Comparison of ENCODE assay signal across 1 cellular context in the genomic region with DNA sequence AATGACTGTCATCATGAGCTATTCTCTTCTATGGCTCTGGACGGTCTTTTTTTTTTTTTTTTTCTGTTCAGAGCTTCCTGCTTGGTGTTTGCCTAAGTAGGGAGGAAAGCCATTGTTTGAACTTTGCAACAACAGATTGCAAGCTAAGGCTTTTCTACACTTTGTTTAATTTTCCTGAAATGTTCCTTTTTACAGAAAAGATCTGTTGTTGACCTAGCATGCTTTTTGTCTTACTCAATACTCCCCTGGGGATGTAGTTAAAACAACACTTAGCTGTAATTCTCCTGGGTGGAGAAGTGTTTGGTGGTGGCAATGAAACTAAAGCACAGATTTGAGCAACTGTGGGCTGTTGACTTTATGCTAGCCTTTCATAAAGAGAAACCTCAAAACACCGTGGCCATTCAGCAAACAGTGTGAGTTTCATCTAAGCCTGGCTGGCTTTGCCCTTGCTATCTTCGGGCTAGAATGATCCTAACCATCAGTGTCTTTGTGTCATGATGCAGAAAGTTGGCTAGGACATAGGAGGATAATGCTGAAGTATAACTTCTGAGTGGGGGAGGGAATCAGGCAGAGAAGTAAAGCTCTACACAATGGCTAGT.
A peak's percentile ranks its signal among the peaks of the same experiment; 100 is the strongest.
TF ChIP-seq lines count a peak whose summit lies in the region.

No MANE protein-coding gene starts in this region.

TF ChIP-seq in HepG2, 621 proteins besides CTCF, POLR2A, EP300 and RAD21 (continued from another document and continues in another):
- TF ChIP-seq, protein P1, sequence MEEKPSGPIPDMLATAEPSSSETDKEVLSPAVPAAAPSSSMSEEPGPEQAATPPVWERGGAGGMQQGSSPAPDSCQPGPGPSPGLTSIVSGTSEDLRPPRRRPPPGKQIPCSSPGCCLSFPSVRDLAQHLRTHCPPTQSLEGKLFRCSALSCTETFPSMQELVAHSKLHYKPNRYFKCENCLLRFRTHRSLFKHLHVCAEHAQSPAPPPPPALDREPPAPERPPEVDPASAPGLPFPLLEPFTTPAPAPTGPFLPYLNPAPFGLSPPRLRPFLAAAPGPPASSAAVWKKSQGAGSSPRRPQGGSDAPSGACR (CRISPR knock-in tag; IDR thresholded peaks at IDR 0.05) = no peak
- TF ChIP-seq ZNF3 (CRISPR knock-in tag; IDR thresholded peaks at IDR 0.05) (no peak), ZNF101 (CRISPR knock-in tag; IDR thresholded peaks at IDR 0.05; ENCODE audit: borderline replicate concordance, low read depth) (no peak), ZNF614 (CRISPR knock-in tag; IDR thresholded peaks at IDR 0.05; ENCODE audit: borderline replicate concordance) (peak; percentile 62; the same call in 1 of the 2 replicates), ELF3 (CRISPR knock-in tag; IDR thresholded peaks at IDR 0.05) (peak; percentile 89), MATR3 (CRISPR knock-in tag; IDR thresholded peaks at IDR 0.05) (no peak), ZNF337 (CRISPR knock-in tag; IDR thresholded peaks at IDR 0.05; ENCODE audit: borderline replicate concordance, low read depth) (no peak), FOSL1 (CRISPR knock-in tag; IDR thresholded peaks at IDR 0.05; ENCODE audit: borderline replicate concordance) (no peak), FOXA1 (IDR thresholded peaks at IDR 0.05) (peak; percentile 63; the same call in 1 of the 2 replicates), FOXA1 (CRISPR knock-in tag; IDR thresholded peaks at IDR 0.05) (peak; percentile 78), KDM2A (CRISPR knock-in tag; IDR thresholded peaks at IDR 0.05; ENCODE audit: borderline replicate concordance, low read depth) (no peak), NR3C1 (CRISPR knock-in tag; IDR thresholded peaks at IDR 0.05) (no peak), MEIS2 (CRISPR knock-in tag; IDR thresholded peaks at IDR 0.05) (no peak), MAFF (IDR thresholded peaks at IDR 0.05; ENCODE audit: low read depth, low read length) (peak; percentile 92), CBFB (CRISPR knock-in tag; IDR thresholded peaks at IDR 0.05) (0 out of 2 replicates have a peak, but pooled peaks have one; percentile 27), GABPA (IDR thresholded peaks at IDR 0.05; ENCODE audit: low read depth, low read length) (no peak), GABPA (CRISPR knock-in tag; IDR thresholded peaks at IDR 0.05; ENCODE audit: low read depth) (peak; percentile 51), KDM1A (CRISPR knock-in tag; IDR thresholded peaks at IDR 0.05) (peak; percentile 64; the same call in 1 of the 2 replicates), IRF2 (CRISPR knock-in tag; IDR thresholded peaks at IDR 0.05) (0 out of 2 replicates have a peak, but pooled peaks have one; percentile 45), MED8 (CRISPR knock-in tag; IDR thresholded peaks at IDR 0.05; ENCODE audit: insufficient replicate concordance) (no peak), SIX1 (CRISPR knock-in tag; IDR thresholded peaks at IDR 0.05; ENCODE audit: borderline replicate concordance) (0 out of 2 replicates have a peak, but pooled peaks have one; percentile 50), ZNF121 (CRISPR knock-in tag; IDR thresholded peaks at IDR 0.05) (no peak), HDAC2 (CRISPR knock-in tag; IDR thresholded peaks at IDR 0.05) (peak; percentile 74; the same call in 1 of the 2 replicates), ISL2 (CRISPR knock-in tag; IDR thresholded peaks at IDR 0.05) (peak; percentile 55; the same call in 1 of the 2 replicates), RORA (CRISPR knock-in tag; IDR thresholded peaks at IDR 0.05) (no peak), REPIN1 (CRISPR knock-in tag; IDR thresholded peaks at IDR 0.05; ENCODE audit: borderline replicate concordance, low read depth) (0 out of 2 replicates have a peak, but pooled peaks have one; percentile 31), SP2 (CRISPR knock-in tag; IDR thresholded peaks at IDR 0.05) (no peak), SP140L (CRISPR knock-in tag; IDR thresholded peaks at IDR 0.05; ENCODE audit: borderline replicate concordance) (0 out of 2 replicates have a peak, but pooled peaks have one; percentile 41), HCFC1 (IDR thresholded peaks at IDR 0.05; ENCODE audit: low read depth, low read length) (no peak), ATM (IDR thresholded peaks at IDR 0.05; ENCODE audit: borderline replicate concordance) (no peak), ZMYM3 (CRISPR knock-in tag; IDR thresholded peaks at IDR 0.05) (no peak), GATAD1 (CRISPR knock-in tag; IDR thresholded peaks at IDR 0.05) (peak; percentile 41; the same call in 1 of the 2 replicates), GFI1 (CRISPR knock-in tag; IDR thresholded peaks at IDR 0.05; ENCODE audit: borderline replicate concordance) (peak; percentile 99), ZNF879 (CRISPR knock-in tag; IDR thresholded peaks at IDR 0.05) (no peak), NR2F1 (CRISPR knock-in tag; IDR thresholded peaks at IDR 0.05) (0 out of 4 replicates have a peak, but pooled peaks of 1 of the 2 experiments have one; percentile 26), KDM4B (CRISPR knock-in tag; IDR thresholded peaks at IDR 0.05) (0 out of 2 replicates have a peak, but pooled peaks have one; percentile 60), ZSCAN12 (CRISPR knock-in tag; IDR thresholded peaks at IDR 0.05) (no peak), ZFP62 (CRISPR knock-in tag; IDR thresholded peaks at IDR 0.05) (no peak), SOX5 (CRISPR knock-in tag; IDR thresholded peaks at IDR 0.05; ENCODE audit: borderline replicate concordance) (peak; percentile 96), KDM5A (IDR thresholded peaks at IDR 0.05; ENCODE audit: borderline replicate concordance, low read length) (no peak), KLF6 (CRISPR knock-in tag; IDR thresholded peaks at IDR 0.05) (no peak), ZFP1 (CRISPR knock-in tag; IDR thresholded peaks at IDR 0.05) (peak; percentile 49; the same call in 1 of the 2 replicates), ZNF709 (CRISPR knock-in tag; IDR thresholded peaks at IDR 0.05) (no peak), HHEX (CRISPR knock-in tag; IDR thresholded peaks at IDR 0.05) (0 out of 2 replicates have a peak, but pooled peaks have one; percentile 50), ZC3H13 (CRISPR knock-in tag; IDR thresholded peaks at IDR 0.05) (no peak), MIER2 (CRISPR knock-in tag; IDR thresholded peaks at IDR 0.05) (peak; percentile 39; the same call in 1 of the 2 replicates)
- TF ChIP-seq, protein P2, sequence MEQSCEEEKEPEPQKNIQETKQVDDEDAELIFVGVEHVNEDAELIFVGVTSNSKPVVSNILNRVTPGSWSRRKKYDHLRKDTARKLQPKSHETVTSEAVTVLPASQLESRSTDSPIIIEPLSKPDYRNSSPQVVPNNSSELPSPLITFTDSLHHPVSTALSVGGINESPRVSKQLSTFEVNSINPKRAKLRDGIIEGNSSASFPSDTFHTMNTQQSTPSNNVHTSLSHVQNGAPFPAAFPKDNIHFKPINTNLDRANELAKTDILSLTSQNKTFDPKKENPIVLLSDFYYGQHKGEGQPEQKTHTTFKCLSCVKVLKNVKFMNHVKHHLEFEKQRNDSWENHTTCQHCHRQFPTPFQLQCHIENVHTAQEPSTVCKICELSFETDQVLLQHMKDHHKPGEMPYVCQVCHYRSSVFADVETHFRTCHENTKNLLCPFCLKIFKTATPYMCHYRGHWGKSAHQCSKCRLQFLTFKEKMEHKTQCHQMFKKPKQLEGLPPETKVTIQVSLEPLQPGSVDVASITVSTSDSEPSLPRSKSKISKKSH (CRISPR knock-in tag; IDR thresholded peaks at IDR 0.05; ENCODE audit: borderline replicate concordance) = no peak
- TF ChIP-seq, protein P3, sequence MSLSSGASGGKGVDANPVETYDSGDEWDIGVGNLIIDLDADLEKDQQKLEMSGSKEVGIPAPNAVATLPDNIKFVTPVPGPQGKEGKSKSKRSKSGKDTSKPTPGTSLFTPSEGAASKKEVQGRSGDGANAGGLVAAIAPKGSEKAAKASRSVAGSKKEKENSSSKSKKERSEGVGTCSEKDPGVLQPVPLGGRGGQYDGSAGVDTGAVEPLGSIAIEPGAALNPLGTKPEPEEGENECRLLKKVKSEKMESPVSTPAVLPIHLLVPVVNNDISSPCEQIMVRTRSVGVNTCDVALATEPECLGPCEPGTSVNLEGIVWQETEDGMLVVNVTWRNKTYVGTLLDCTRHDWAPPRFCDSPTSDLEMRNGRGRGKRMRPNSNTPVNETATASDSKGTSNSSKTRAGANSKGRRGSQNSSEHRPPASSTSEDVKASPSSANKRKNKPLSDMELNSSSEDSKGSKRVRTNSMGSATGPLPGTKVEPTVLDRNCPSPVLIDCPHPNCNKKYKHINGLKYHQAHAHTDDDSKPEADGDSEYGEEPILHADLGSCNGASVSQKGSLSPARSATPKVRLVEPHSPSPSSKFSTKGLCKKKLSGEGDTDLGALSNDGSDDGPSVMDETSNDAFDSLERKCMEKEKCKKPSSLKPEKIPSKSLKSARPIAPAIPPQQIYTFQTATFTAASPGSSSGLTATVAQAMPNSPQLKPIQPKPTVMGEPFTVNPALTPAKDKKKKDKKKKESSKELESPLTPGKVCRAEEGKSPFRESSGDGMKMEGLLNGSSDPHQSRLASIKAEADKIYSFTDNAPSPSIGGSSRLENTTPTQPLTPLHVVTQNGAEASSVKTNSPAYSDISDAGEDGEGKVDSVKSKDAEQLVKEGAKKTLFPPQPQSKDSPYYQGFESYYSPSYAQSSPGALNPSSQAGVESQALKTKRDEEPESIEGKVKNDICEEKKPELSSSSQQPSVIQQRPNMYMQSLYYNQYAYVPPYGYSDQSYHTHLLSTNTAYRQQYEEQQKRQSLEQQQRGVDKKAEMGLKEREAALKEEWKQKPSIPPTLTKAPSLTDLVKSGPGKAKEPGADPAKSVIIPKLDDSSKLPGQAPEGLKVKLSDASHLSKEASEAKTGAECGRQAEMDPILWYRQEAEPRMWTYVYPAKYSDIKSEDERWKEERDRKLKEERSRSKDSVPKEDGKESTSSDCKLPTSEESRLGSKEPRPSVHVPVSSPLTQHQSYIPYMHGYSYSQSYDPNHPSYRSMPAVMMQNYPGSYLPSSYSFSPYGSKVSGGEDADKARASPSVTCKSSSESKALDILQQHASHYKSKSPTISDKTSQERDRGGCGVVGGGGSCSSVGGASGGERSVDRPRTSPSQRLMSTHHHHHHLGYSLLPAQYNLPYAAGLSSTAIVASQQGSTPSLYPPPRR (CRISPR knock-in tag; IDR thresholded peaks at IDR 0.05; ENCODE audit: borderline replicate concordance) = peak; percentile 62; the same call in 1 of the 2 replicates
- TF ChIP-seq, protein P4, sequence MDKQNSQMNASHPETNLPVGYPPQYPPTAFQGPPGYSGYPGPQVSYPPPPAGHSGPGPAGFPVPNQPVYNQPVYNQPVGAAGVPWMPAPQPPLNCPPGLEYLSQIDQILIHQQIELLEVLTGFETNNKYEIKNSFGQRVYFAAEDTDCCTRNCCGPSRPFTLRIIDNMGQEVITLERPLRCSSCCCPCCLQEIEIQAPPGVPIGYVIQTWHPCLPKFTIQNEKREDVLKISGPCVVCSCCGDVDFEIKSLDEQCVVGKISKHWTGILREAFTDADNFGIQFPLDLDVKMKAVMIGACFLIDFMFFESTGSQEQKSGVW (CRISPR knock-in tag; IDR thresholded peaks at IDR 0.05; ENCODE audit: borderline replicate concordance) = no peak
- TF ChIP-seq, protein P5, sequence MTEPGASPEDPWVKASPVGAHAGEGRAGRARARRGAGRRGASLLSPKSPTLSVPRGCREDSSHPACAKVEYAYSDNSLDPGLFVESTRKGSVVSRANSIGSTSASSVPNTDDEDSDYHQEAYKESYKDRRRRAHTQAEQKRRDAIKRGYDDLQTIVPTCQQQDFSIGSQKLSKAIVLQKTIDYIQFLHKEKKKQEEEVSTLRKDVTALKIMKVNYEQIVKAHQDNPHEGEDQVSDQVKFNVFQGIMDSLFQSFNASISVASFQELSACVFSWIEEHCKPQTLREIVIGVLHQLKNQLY (CRISPR knock-in tag; IDR thresholded peaks at IDR 0.05) = 0 out of 2 replicates have a peak, but pooled peaks have one; percentile 33
- TF ChIP-seq, protein P6, sequence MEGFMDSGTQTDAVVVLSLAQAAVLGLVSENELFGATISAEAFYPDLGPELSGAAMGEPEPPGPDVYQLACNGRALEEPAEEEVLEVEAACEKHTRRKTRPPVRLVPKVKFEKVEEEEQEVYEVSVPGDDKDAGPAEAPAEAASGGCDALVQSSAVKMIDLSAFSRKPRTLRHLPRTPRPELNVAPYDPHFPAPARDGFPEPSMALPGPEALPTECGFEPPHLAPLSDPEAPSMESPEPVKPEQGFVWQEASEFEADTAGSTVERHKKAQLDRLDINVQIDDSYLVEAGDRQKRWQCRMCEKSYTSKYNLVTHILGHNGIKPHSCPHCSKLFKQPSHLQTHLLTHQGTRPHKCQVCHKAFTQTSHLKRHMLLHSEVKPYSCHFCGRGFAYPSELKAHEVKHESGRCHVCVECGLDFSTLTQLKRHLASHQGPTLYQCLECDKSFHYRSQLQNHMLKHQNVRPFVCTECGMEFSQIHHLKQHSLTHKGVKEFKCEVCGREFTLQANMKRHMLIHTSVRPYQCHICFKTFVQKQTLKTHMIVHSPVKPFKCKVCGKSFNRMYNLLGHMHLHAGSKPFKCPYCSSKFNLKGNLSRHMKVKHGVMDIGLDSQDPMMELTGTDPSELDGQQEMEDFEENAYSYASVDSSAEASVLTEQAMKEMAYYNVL (CRISPR knock-in tag; IDR thresholded peaks at IDR 0.05; ENCODE audit: borderline replicate concordance) = peak; percentile 77; the same call in 1 of the 2 replicates
- TF ChIP-seq, protein P7, sequence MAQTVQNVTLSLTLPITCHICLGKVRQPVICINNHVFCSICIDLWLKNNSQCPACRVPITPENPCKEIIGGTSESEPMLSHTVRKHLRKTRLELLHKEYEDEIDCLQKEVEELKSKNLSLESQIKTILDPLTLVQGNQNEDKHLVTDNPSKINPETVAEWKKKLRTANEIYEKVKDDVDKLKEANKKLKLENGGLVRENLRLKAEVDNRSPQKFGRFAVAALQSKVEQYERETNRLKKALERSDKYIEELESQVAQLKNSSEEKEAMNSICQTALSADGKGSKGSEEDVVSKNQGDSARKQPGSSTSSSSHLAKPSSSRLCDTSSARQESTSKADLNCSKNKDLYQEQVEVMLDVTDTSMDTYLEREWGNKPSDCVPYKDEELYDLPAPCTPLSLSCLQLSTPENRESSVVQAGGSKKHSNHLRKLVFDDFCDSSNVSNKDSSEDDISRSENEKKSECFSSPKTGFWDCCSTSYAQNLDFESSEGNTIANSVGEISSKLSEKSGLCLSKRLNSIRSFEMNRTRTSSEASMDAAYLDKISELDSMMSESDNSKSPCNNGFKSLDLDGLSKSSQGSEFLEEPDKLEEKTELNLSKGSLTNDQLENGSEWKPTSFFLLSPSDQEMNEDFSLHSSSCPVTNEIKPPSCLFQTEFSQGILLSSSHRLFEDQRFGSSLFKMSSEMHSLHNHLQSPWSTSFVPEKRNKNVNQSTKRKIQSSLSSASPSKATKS (CRISPR knock-in tag; IDR thresholded peaks at IDR 0.05) = no peak
- TF ChIP-seq, protein P8, sequence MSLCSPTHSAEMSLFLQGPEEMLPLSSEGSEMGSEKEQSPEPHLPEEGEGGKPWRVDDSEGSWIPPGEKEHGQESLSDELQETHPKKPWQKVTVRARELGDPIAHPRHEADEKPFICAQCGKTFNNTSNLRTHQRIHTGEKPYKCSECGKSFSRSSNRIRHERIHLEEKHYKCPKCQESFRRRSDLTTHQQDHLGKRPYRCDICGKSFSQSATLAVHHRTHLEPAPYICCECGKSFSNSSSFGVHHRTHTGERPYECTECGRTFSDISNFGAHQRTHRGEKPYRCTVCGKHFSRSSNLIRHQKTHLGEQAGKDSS (CRISPR knock-in tag; IDR thresholded peaks at IDR 0.05; ENCODE audit: borderline replicate concordance, low read depth) = no peak
- TF ChIP-seq, protein P9, sequence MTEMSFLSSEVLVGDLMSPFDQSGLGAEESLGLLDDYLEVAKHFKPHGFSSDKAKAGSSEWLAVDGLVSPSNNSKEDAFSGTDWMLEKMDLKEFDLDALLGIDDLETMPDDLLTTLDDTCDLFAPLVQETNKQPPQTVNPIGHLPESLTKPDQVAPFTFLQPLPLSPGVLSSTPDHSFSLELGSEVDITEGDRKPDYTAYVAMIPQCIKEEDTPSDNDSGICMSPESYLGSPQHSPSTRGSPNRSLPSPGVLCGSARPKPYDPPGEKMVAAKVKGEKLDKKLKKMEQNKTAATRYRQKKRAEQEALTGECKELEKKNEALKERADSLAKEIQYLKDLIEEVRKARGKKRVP (CRISPR knock-in tag; IDR thresholded peaks at IDR 0.05) = peak in 1 of 2 experiments; percentile 84; a peak in 2 of 4 replicates
